12 cellular contexts compared by ENCODE assay signal in genomic region chr10:131905603-131906268, GRCh38. TPM values are rescaled to one million over a fixed set of nuclear protein-coding genes. Genes with fewer than 3 reads are reported as not detected.
DNase-seq lines count a peak whose midpoint lies in the region; ATAC-seq and TF ChIP-seq lines count a peak whose summit lies in the region.
"Had no signal": no experiment of that assay in that cellular context is flagged by ENCODE, and none has a peak within 500 bp of the region (broad histone marks: within the 10 kb centered on the region; RNA-seq: fewer than 3 reads in every experiment).

No MANE protein-coding gene starts in this region.

- ATAC-seq in GM23338, result no peak
- no peak for ATAC-seq in activated naive CD8-positive, alpha-beta T cell treated with anti-CD3 and anti-CD28 coated beads, Interleukin-2, amount 50 U/mL, for 24 hours
- ATAC-seq: lower lobe of right lung had no signal

- no peaks in the 10 kb centered on the region for H3K9me3 Mint-ChIP-seq in activated CD4-positive, alpha-beta T cell treated with anti-CD3 and anti-CD28 coated beads, Interleukin-2, amount 10 ng/mL, durations not matched to agents 7 days and 5 days
- H3K9me3 Mint-ChIP-seq in GM23338 (no peaks in the 10 kb centered on the region), nephron progenitor cell (no peaks in the 10 kb centered on the region)
- H3K9me3 Mint-ChIP-seq in activated naive CD8-positive, alpha-beta T cell treated with anti-CD3 and anti-CD28 coated beads, Interleukin-2, amount 50 U/mL, for 24 hours, result no peaks in the 10 kb centered on the region
- H3K9me3 Mint-ChIP-seq: H9 had no signal

- H4K20me1 ChIP-seq in GM23338 (replicated peaks; ENCODE audit: insufficient read depth), result peaks cover 70% of the 10 kb centered on the region

- H3K4me2 ChIP-seq in GM23338, result no peak overlapping the region

- no peaks in the 10 kb centered on the region for H3K27me3 ChIP-seq in GM23338 (ENCODE audit: insufficient read depth)

- peak overlapping the region; percentile 62 for H3K4me3 Mint-ChIP-seq in activated CD4-positive, alpha-beta T cell treated with anti-CD3 and anti-CD28 coated beads, Interleukin-2, amount 10 ng/mL, durations not matched to agents 7 days and 5 days
- no peak overlapping the region for H3K4me3 Mint-ChIP-seq in GM23338
- H3K4me3 Mint-ChIP-seq in activated naive CD8-positive, alpha-beta T cell treated with anti-CD3 and anti-CD28 coated beads, Interleukin-2, amount 50 U/mL, for 24 hours, result no peak overlapping the region
- no peak overlapping the region for H3K4me3 Mint-ChIP-seq in nephron progenitor cell
- H3K4me3 Mint-ChIP-seq: H9 had no signal

- no peak overlapping the region for H2AFZ ChIP-seq in GM23338

- TF ChIP-seq CTCF in GM23338 (conservative IDR thresholded peaks at IDR 0.05; ENCODE audit: low read depth in 2 of 2) (no peak), nephron progenitor cell (IDR thresholded peaks at IDR 0.05) (no peak)

- peak overlapping the region; percentile 99 for H3K27ac Mint-ChIP-seq in activated CD4-positive, alpha-beta T cell treated with anti-CD3 and anti-CD28 coated beads, Interleukin-2, amount 10 ng/mL, durations not matched to agents 7 days and 5 days
- peak overlapping the region; percentile 39; the same call in 1 of the 2 replicates for H3K27ac Mint-ChIP-seq in GM23338
- peak overlapping the region; percentile 67 for H3K27ac Mint-ChIP-seq in activated naive CD8-positive, alpha-beta T cell treated with anti-CD3 and anti-CD28 coated beads, Interleukin-2, amount 50 U/mL, for 24 hours
- H3K27ac Mint-ChIP-seq in nephron progenitor cell, result peak overlapping the region; percentile 27

- CTCF ChIA-PET in activated CD4-positive, alpha-beta T cell treated with anti-CD3 and anti-CD28 coated beads, Interleukin-2, amount 10 ng/mL, durations not matched to agents 7 days and 5 days (lab: Charles Lee), result interaction anchor here (0.8 kb wide), 1 partner anchor 9 kb away, joined by 3 read pairs; no protein-coding TSS in a partner anchor

- peaks cover 55% of the 10 kb centered on the region for H3K36me3 Mint-ChIP-seq in activated CD4-positive, alpha-beta T cell treated with anti-CD3 and anti-CD28 coated beads, Interleukin-2, amount 10 ng/mL, durations not matched to agents 7 days and 5 days (ENCODE audit: low read depth)
- peaks cover 17% of the 10 kb centered on the region for H3K36me3 Mint-ChIP-seq in GM23338 (ENCODE audit: low read depth)
- peaks cover 30% of the 10 kb centered on the region for H3K36me3 Mint-ChIP-seq in activated naive CD8-positive, alpha-beta T cell treated with anti-CD3 and anti-CD28 coated beads, Interleukin-2, amount 50 U/mL, for 24 hours (ENCODE audit: low read depth)
- H3K36me3 Mint-ChIP-seq in nephron progenitor cell (ENCODE audit: low read depth), result peaks cover 5% of the 10 kb centered on the region

- H3K79me2 ChIP-seq in GM23338 (replicated peaks; ENCODE audit: insufficient read depth), result peaks cover 91% of the 10 kb centered on the region

- no peak overlapping the region for H3K27ac ChIP-seq in GM23338 (ENCODE audit: low read depth)
- H3K27ac ChIP-seq: lower lobe of right lung had no signal

- POLR2A ChIA-PET in activated CD4-positive, alpha-beta T cell treated with anti-CD3 and anti-CD28 coated beads, Interleukin-2, amount 10 ng/mL, durations not matched to agents 7 days and 5 days (lab: Charles Lee), result interaction anchor here (0.6 kb wide), 1 partner anchor 69 kb away, joined by 3 read pairs; no protein-coding TSS in a partner anchor

- H3K9me2 ChIP-seq in GM23338 (ENCODE audit: insufficient read depth), result no peaks in the 10 kb centered on the region

- H3K36me3 ChIP-seq in GM23338 (ENCODE audit: insufficient read depth), result no peaks in the 10 kb centered on the region; the same call in 1 of the 2 replicates

- no peaks in the 10 kb centered on the region for H3K27me3 Mint-ChIP-seq in activated CD4-positive, alpha-beta T cell treated with anti-CD3 and anti-CD28 coated beads, Interleukin-2, amount 10 ng/mL, durations not matched to agents 7 days and 5 days
- peaks cover 2% of the 10 kb centered on the region for H3K27me3 Mint-ChIP-seq in GM23338 (ENCODE audit: insufficient read depth, low read depth, poor library complexity)
- H3K27me3 Mint-ChIP-seq in activated naive CD8-positive, alpha-beta T cell treated with anti-CD3 and anti-CD28 coated beads, Interleukin-2, amount 50 U/mL, for 24 hours, result no peaks in the 10 kb centered on the region
- no peaks in the 10 kb centered on the region for H3K27me3 Mint-ChIP-seq in nephron progenitor cell (ENCODE audit: low read depth, poor library complexity)

- H3K4me3 ChIP-seq in GM23338, result no peak overlapping the region
- H3K4me3 ChIP-seq: lower lobe of right lung had no signal

- no peaks in the 10 kb centered on the region for H3F3A ChIP-seq in GM23338 (replicated peaks; ENCODE audit: low read depth)

- H3K4me1 ChIP-seq in GM23338 (ENCODE audit: insufficient read depth), result peaks cover 35% of the 10 kb centered on the region

- no peak for DNase-seq in activated CD4-positive, alpha-beta T cell treated with anti-CD3 and anti-CD28 coated beads, Interleukin-2, amount 10 ng/mL, durations not matched to agents 7 days and 5 days
- DNase-seq in activated CD4-positive, alpha-beta T cell treated with anti-CD3 and anti-CD28 coated beads for 48 hours, result no peak
- no peak for DNase-seq in GM23338 (ENCODE audit: low spot score)
- DNase-seq in activated naive CD8-positive, alpha-beta T cell treated with anti-CD3 and anti-CD28 coated beads, Interleukin-2, amount 50 U/mL, for 24 hours, result no peak
- DNase-seq in nephron progenitor cell, result no peak
- no peak for DNase-seq in NCI-H526 treated with DMSO at 0.1 percent for 48 hours (lab: John Stamatoyannopoulos, UW)
- no peak for DNase-seq in stimulated activated CD4-positive, alpha-beta T cell treated with anti-CD3 and anti-CD28 coated beads, Interleukin-4, amount 100 ng/mL, for 4 hours
- no peak for DNase-seq in OCI-M2 (lab: John Stamatoyannopoulos, UW; ENCODE audit: unreplicated experiment)
- DNase-seq: ACHN; activated CD8-positive, alpha-beta memory T cell treated with anti-CD3 and anti-CD28 coated beads, Interleukin-2, amount 50 U/mL, for 4 hours; H9; lower lobe of right lung had no signal

- H3K4me1 Mint-ChIP-seq in activated CD4-positive, alpha-beta T cell treated with anti-CD3 and anti-CD28 coated beads, Interleukin-2, amount 10 ng/mL, durations not matched to agents 7 days and 5 days, result peaks cover 79% of the 10 kb centered on the region
- H3K4me1 Mint-ChIP-seq in GM23338 (peaks cover 38% of the 10 kb centered on the region), nephron progenitor cell (peaks cover 62% of the 10 kb centered on the region)
- H3K4me1 Mint-ChIP-seq in activated naive CD8-positive, alpha-beta T cell treated with anti-CD3 and anti-CD28 coated beads, Interleukin-2, amount 50 U/mL, for 24 hours, result peaks cover 82% of the 10 kb centered on the region

TF ChIP-seq in GM23338, 12 proteins besides CTCF, POLR2A, EP300 and RAD21 (continues in another document):
- TF ChIP-seq, protein P1, sequence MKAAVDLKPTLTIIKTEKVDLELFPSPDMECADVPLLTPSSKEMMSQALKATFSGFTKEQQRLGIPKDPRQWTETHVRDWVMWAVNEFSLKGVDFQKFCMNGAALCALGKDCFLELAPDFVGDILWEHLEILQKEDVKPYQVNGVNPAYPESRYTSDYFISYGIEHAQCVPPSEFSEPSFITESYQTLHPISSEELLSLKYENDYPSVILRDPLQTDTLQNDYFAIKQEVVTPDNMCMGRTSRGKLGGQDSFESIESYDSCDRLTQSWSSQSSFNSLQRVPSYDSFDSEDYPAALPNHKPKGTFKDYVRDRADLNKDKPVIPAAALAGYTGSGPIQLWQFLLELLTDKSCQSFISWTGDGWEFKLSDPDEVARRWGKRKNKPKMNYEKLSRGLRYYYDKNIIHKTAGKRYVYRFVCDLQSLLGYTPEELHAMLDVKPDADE (IDR thresholded peaks at IDR 0.05), result no peak
- no peak for TF ChIP-seq JUNB (IDR thresholded peaks at IDR 0.05; ENCODE audit: unreplicated experiment)
- no peak for TF ChIP-seq EZH2phosphoT487 (IDR thresholded peaks at IDR 0.05; ENCODE audit: unreplicated experiment)
- no peak for TF ChIP-seq ZNF331 (CRISPR knock-in tag; IDR thresholded peaks at IDR 0.05; ENCODE audit: low read depth)
- no peak for TF ChIP-seq STAT1 (IDR thresholded peaks at IDR 0.05; ENCODE audit: unreplicated experiment)
- no peak for TF ChIP-seq ZNF114 (CRISPR knock-in tag; IDR thresholded peaks at IDR 0.05)

RNA-seq across cellular contexts. Expression of gene PPP2R2D, which starts 4.9 kb away (rescaled TPM):
- total RNA-seq in activated CD4-positive, alpha-beta T cell treated with anti-CD3 and anti-CD28 coated beads, Interleukin-2, amount 10 ng/mL, durations not matched to agents 7 days and 5 days, result 10 to 100 TPM; 38.5 to 43.1 TPM
- total RNA-seq in GM23338 (2014; rRNA removed; shearing (Covaris generic)), result 33.7 and 35.8 TPM in 2 replicates
- polyA plus RNA-seq in GM23338 (2016; fragmentation: Nextera tagmentation; extraction: Ambion mirVana), result 28.8 and 30.5 TPM in 2 replicates

Comparison
In these comparisons a context has a peak if more than half of its experiments do, and no peak if none do; other contexts are left out.
1. H3K27ac Mint-ChIP-seq: peak in every context shown above with its lines; median percentile 99 in activated CD4-positive, alpha-beta T cell treated with anti-CD3 and anti-CD28 coated beads, Interleukin-2, amount 10 ng/mL, durations not matched to agents 7 days and 5 days; 67 in activated naive CD8-positive, alpha-beta T cell treated with anti-CD3 and anti-CD28 coated beads, Interleukin-2, amount 50 U/mL, for 24 hours; 39 in GM23338; 27 in nephron progenitor cell.